ENCODE assay signal across 8 cellular contexts in the genomic region with DNA sequence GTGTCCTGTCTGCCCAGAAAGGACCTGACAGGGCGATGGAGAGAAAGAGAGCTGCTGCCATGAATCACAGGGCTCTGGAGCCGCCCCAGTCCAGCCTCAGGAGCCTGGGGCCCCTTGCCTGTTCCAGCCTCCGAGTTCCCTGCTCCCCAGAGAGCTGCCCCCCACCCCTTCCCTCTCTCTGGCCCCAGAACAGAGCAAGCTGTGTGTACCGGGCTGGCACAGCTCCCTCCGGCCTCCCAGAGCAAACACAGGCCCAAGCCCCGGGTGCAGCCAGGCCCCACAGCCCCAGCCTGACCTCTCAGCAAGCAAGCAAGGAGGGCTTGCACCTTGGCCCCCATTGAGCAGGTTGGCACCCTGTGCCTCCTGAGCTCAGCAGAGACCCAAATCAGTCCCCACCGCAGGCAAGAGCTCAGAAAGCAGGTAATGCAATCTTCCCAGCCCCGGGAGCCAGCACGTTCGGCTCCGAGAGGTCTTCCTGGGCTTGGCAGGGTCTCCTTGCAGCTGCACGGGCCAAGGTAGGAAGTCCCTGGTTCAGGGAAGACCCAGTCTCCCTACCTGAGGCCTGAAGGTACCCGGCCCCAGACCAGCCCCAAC. TPM values are rescaled to one million over a fixed set of nuclear protein-coding genes. Genes with fewer than 3 reads are reported as not detected.
A peak's percentile ranks its signal among the peaks of the same experiment; 100 is the strongest.
DNase-seq lines count a peak whose midpoint lies in the region; ATAC-seq, FAIRE-seq and TF ChIP-seq lines count a peak whose summit lies in the region.

No MANE protein-coding gene starts in this region.

- peak overlapping the region; percentile 93 for H3K4me2 ChIP-seq in BLaER1
- H3K4me2 ChIP-seq in osteoblast (ENCODE audit: insufficient read depth, low read length), result peak overlapping the region; percentile 79

- peak overlapping the region in 2 of 3 donors; percentile 25 to 28 for H3K4me3 Mint-ChIP-seq in T-cell

- no peaks in the 10 kb centered on the region for H3K36me3 Mint-ChIP-seq in T-cell

- peak overlapping the region; percentile 90 for H3K4me3 ChIP-seq in BLaER1
- peak overlapping the region; percentile 58 to 67 for H3K4me3 ChIP-seq in foreskin fibroblast (ENCODE audit: low read depth in 1 of 2, low read length in 2 of 2)
- H3K4me3 ChIP-seq in osteoblast (ENCODE audit: insufficient read depth, low read length), result peak overlapping the region; percentile 77

- H3K4me1 ChIP-seq in BLaER1 (peaks cover 62% of the 10 kb centered on the region), osteoblast (ENCODE audit: insufficient read depth, low read length) (peaks cover 31% of the 10 kb centered on the region)

- no peak overlapping the region for H2AFZ ChIP-seq in osteoblast (ENCODE audit: low read length)

- POLR2A ChIA-PET in T-cell (lab: Charles Lee), result interaction anchor here (0.7 kb wide), 2 partner anchors 12 to 96 kb away, joined by 3 to 5 read pairs; no protein-coding TSS in a partner anchor

- TF ChIP-seq CTCF in foreskin fibroblast (IDR thresholded peaks at IDR 0.05; ENCODE audit: low read depth, low read length), result no peak
- TF ChIP-seq CTCF in osteoblast (IDR thresholded peaks at IDR 0.05; ENCODE audit: extremely low read depth, low read depth, low read length), result no peak

- no peak for DNase-seq in T-cell
- peak in 1 of 2 donors; percentile 54 for DNase-seq in foreskin fibroblast
- DNase-seq in osteoblast (ENCODE audit: insufficient read length, low spot score, missing footprints), result peak; percentile 88
- no peak for DNase-seq in GM19239 (ENCODE audit: insufficient read length, low spot score)
- DNase-seq in CD1c-positive myeloid dendritic cell (ENCODE audit: extremely low spot score), result no peak

- H3K9me3 ChIP-seq in BLaER1 (no peaks in the 10 kb centered on the region), osteoblast (ENCODE audit: low read depth, low read length) (no peaks in the 10 kb centered on the region)

- no peaks in the 10 kb centered on the region for H3K9me3 Mint-ChIP-seq in T-cell

- H3K27me3 Mint-ChIP-seq in T-cell, result peaks cover 10 to 24% of the 10 kb centered on the region in 2 donors

- peaks cover under 1 to 7% (median 6%) of the 10 kb centered on the region in 3 donors for H3K4me1 Mint-ChIP-seq in T-cell

- no peaks in the 10 kb centered on the region for H3K27me3 ChIP-seq in BLaER1
- no peaks in the 10 kb centered on the region for H3K27me3 ChIP-seq in osteoblast (ENCODE audit: insufficient read depth, low read length)

- H3K9ac ChIP-seq in BLaER1, result peak overlapping the region; percentile 93

- no peak for ATAC-seq in T-cell (replicated peaks in 1 of 4)
- ATAC-seq in GM19395 (IDR thresholded peaks at IDR 0.05; ENCODE audit: unreplicated experiment), result no peak
- no peak for ATAC-seq in GM18517 (IDR thresholded peaks at IDR 0.05; ENCODE audit: unreplicated experiment)

- H3K27ac ChIP-seq in BLaER1 (peak overlapping the region; percentile 88), osteoblast (ENCODE audit: low read depth, low read length) (no peak overlapping the region)

- no peak for FAIRE-seq in GM19239 (lab: Jason Lieb, UNC)

- CTCF ChIA-PET in T-cell (lab: Charles Lee), result no interaction called here

- H3K79me2 ChIP-seq in osteoblast (ENCODE audit: insufficient read depth, low read length), result peaks cover 2% of the 10 kb centered on the region

- H3K36me3 ChIP-seq in BLaER1 (peaks cover 33% of the 10 kb centered on the region), osteoblast (ENCODE audit: insufficient read depth, low read length) (no peaks in the 10 kb centered on the region)

- no peak overlapping the region for H3K27ac Mint-ChIP-seq in T-cell

- peaks cover 17% of the 10 kb centered on the region; the same call in 1 of the 2 replicates for H4K20me1 ChIP-seq in BLaER1
- H4K20me1 ChIP-seq in osteoblast (ENCODE audit: insufficient read depth, low read length), result no peaks in the 10 kb centered on the region

RNA-seq across cellular contexts. Expression of gene PACSIN3, which starts 1.4 kb away (rescaled TPM):
- total RNA-seq in T-cell (1 to 10 TPM in 3 of 5 donors, under 1 TPM in 1, not detected in 1; 0.49 to 1.9 (median 1.4) TPM), osteoblast (11.2 and 12.7 TPM in 2 replicates)

RNA-seq across cellular contexts. Expression of gene ARFGAP2, which starts 8.1 kb away (rescaled TPM):
- 100 to 1,000 TPM; 145 to 188 (median 160) TPM for total RNA-seq in T-cell
- total RNA-seq in osteoblast, result 104 and 139 TPM in 2 replicates

RNA-seq across cellular contexts. Expression of gene DDB2, which starts 30.0 kb away (rescaled TPM):
- 100 to 1,000 TPM in 3 of 5 donors, 10 to 100 TPM in 2; 55.0 to 136 (median 123) TPM for total RNA-seq in T-cell
- 52.5 and 66.6 TPM in 2 replicates for total RNA-seq in osteoblast
